In genomic region chr1:7379445-7379971, GRCh38 we compare ENCODE assay signal across 9 cellular contexts.
DNase-seq lines count a peak whose midpoint lies in the region; ATAC-seq and TF ChIP-seq lines count a peak whose summit lies in the region.
"Had no signal": no experiment of that assay in that cellular context is flagged by ENCODE, and none has a peak within 500 bp of the region (broad histone marks: within the 10 kb centered on the region; RNA-seq: fewer than 3 reads in every experiment).

No MANE protein-coding gene starts in this region.

- H3K27ac ChIP-seq in GM23338 (ENCODE audit: low read depth) (peak overlapping the region; percentile 52), rectal smooth muscle tissue (ENCODE audit: low read depth, low read length) (peak overlapping the region; percentile 83)
- no peak overlapping the region for H3K27ac ChIP-seq in effector memory CD4-positive, alpha-beta T cell (ENCODE audit: insufficient read depth, low read length, poor library complexity, severe bottlenecking)
- H3K27ac ChIP-seq: SJSA1 had no signal

- no peaks in the 10 kb centered on the region for H3F3A ChIP-seq in GM23338 (replicated peaks; ENCODE audit: low read depth)

- intact Hi-C loops in activated T-helper 2 cell treated with anti-CD3 and anti-CD28 coated beads, Interferon-gamma antibody, Interleukin-2, Interleukin-4, amounts not matched to agents 10 μg/mL and 5 μg/mL and 100 μg/mL, durations not matched to agents 14 hours and 24 hours and 36 hours (cut with micrococcal nuclease): no loop called here

- ATAC-seq in GM23338 (peak; percentile 85), HG03135 (IDR thresholded peaks at IDR 0.05; ENCODE audit: unreplicated experiment) (no peak), GM19035 (IDR thresholded peaks at IDR 0.05; ENCODE audit: unreplicated experiment) (no peak)

- no peaks in the 10 kb centered on the region for H3K36me3 ChIP-seq in GM23338 (ENCODE audit: insufficient read depth)
- no peaks in the 10 kb centered on the region for H3K36me3 ChIP-seq in NT2/D1 (ENCODE audit: insufficient read depth, insufficient read length, low read length)
- no peaks in the 10 kb centered on the region for H3K36me3 ChIP-seq in rectal smooth muscle tissue (ENCODE audit: control insufficient read depth, insufficient read depth, low read length)
- H3K36me3 ChIP-seq in effector memory CD4-positive, alpha-beta T cell (ENCODE audit: control insufficient read depth, insufficient read depth, low read length): no peaks in the 10 kb centered on the region
- H3K36me3 ChIP-seq: SJSA1 had no signal

- H3K9me3 ChIP-seq in NT2/D1 (ENCODE audit: insufficient read depth, low read length): no peaks in the 10 kb centered on the region
- no peaks in the 10 kb centered on the region for H3K9me3 ChIP-seq in effector memory CD4-positive, alpha-beta T cell (ENCODE audit: control insufficient read depth, low read length)
- H3K9me3 ChIP-seq: SJSA1 had no signal

- H3K4me1 Mint-ChIP-seq in GM23338: peaks cover 35% of the 10 kb centered on the region
- H3K4me1 Mint-ChIP-seq in activated T-helper 2 cell treated with anti-CD3 and anti-CD28 coated beads, Interferon-gamma antibody, Interleukin-2, Interleukin-4, amounts not matched to agents 10 μg/mL and 5 μg/mL and 100 μg/mL, durations not matched to agents 14 hours and 24 hours and 36 hours (ENCODE audit: low read depth): no peaks in the 10 kb centered on the region

- no peaks in the 10 kb centered on the region for H3K36me3 Mint-ChIP-seq in GM23338 (ENCODE audit: low read depth)
- no peaks in the 10 kb centered on the region for H3K36me3 Mint-ChIP-seq in activated T-helper 2 cell treated with anti-CD3 and anti-CD28 coated beads, Interferon-gamma antibody, Interleukin-2, Interleukin-4, amounts not matched to agents 10 μg/mL and 5 μg/mL and 100 μg/mL, durations not matched to agents 14 hours and 24 hours and 36 hours (ENCODE audit: low read depth)

- H3K9ac ChIP-seq in NT2/D1 (ENCODE audit: insufficient read length, low read depth): no peak overlapping the region
- H3K9ac ChIP-seq in rectal smooth muscle tissue (ENCODE audit: low read length): no peak overlapping the region

- H3K27ac Mint-ChIP-seq in GM23338: peak overlapping the region; percentile 92
- no peak overlapping the region for H3K27ac Mint-ChIP-seq in activated T-helper 2 cell treated with anti-CD3 and anti-CD28 coated beads, Interferon-gamma antibody, Interleukin-2, Interleukin-4, amounts not matched to agents 10 μg/mL and 5 μg/mL and 100 μg/mL, durations not matched to agents 14 hours and 24 hours and 36 hours

- peaks cover 3% of the 10 kb centered on the region for H3K27me3 Mint-ChIP-seq in GM23338 (ENCODE audit: insufficient read depth, low read depth, poor library complexity)
- peaks cover 8% of the 10 kb centered on the region for H3K27me3 Mint-ChIP-seq in activated T-helper 2 cell treated with anti-CD3 and anti-CD28 coated beads, Interferon-gamma antibody, Interleukin-2, Interleukin-4, amounts not matched to agents 10 μg/mL and 5 μg/mL and 100 μg/mL, durations not matched to agents 14 hours and 24 hours and 36 hours (ENCODE audit: low read depth)

- H2AFZ ChIP-seq in GM23338: peak overlapping the region; percentile 19

- H3K27me3 ChIP-seq in GM23338 (ENCODE audit: insufficient read depth) (no peaks in the 10 kb centered on the region), NT2/D1 (ENCODE audit: insufficient read depth, insufficient read length) (no peaks in the 10 kb centered on the region), rectal smooth muscle tissue (ENCODE audit: control insufficient read depth, insufficient read depth, low read length) (no peaks in the 10 kb centered on the region)
- no peaks in the 10 kb centered on the region for H3K27me3 ChIP-seq in effector memory CD4-positive, alpha-beta T cell (replicated peaks; ENCODE audit: control insufficient read depth, insufficient read depth, low read length, poor library complexity, severe bottlenecking)
- H3K27me3 ChIP-seq: SJSA1 had no signal

- H3K79me2 ChIP-seq in GM23338 (replicated peaks; ENCODE audit: insufficient read depth): no peaks in the 10 kb centered on the region

- H3K4me3 Mint-ChIP-seq in GM23338: peak overlapping the region; percentile 53
- no peak overlapping the region for H3K4me3 Mint-ChIP-seq in activated T-helper 2 cell treated with anti-CD3 and anti-CD28 coated beads, Interferon-gamma antibody, Interleukin-2, Interleukin-4, amounts not matched to agents 10 μg/mL and 5 μg/mL and 100 μg/mL, durations not matched to agents 14 hours and 24 hours and 36 hours (ENCODE audit: low read depth)

- TF ChIP-seq CTCF in GM23338 (conservative IDR thresholded peaks at IDR 0.05; ENCODE audit: low read depth in 2 of 2): no peak
- no peak for TF ChIP-seq CTCF in fibroblast of pulmonary artery (IDR thresholded peaks at IDR 0.05; ENCODE audit: low read length, missing control alignments)

- 0 out of 2 replicates have a peak overlapping the region, but pooled peaks have one; percentile 6 for H3K4me3 ChIP-seq in GM23338
- no peak overlapping the region for H3K4me3 ChIP-seq in NT2/D1 (ENCODE audit: insufficient read length, low read depth)
- peak overlapping the region; percentile 24 for H3K4me3 ChIP-seq in fibroblast of pulmonary artery (replicated peaks; ENCODE audit: low read depth, low read length)
- peak overlapping the region; percentile 36 for H3K4me3 ChIP-seq in rectal smooth muscle tissue (ENCODE audit: low read length)
- no peak overlapping the region for H3K4me3 ChIP-seq in effector memory CD4-positive, alpha-beta T cell (ENCODE audit: insufficient read depth, low read depth, low read length, poor library complexity, severe bottlenecking)
- H3K4me3 ChIP-seq: SJSA1 had no signal

- no peaks in the 10 kb centered on the region for H3K9me2 ChIP-seq in GM23338 (ENCODE audit: insufficient read depth)

- no peaks in the 10 kb centered on the region; the same call in 2 of the 3 replicates for H3K9me3 Mint-ChIP-seq in GM23338
- no peaks in the 10 kb centered on the region for H3K9me3 Mint-ChIP-seq in activated T-helper 2 cell treated with anti-CD3 and anti-CD28 coated beads, Interferon-gamma antibody, Interleukin-2, Interleukin-4, amounts not matched to agents 10 μg/mL and 5 μg/mL and 100 μg/mL, durations not matched to agents 14 hours and 24 hours and 36 hours

- H3K4me2 ChIP-seq in GM23338: peak overlapping the region; percentile 51

- H4K20me1 ChIP-seq in GM23338 (replicated peaks; ENCODE audit: insufficient read depth): no peaks in the 10 kb centered on the region

- H3K4me1 ChIP-seq in GM23338 (ENCODE audit: insufficient read depth) (peaks cover 19% of the 10 kb centered on the region), NT2/D1 (ENCODE audit: insufficient read depth, insufficient read length) (peaks cover 4% of the 10 kb centered on the region), rectal smooth muscle tissue (ENCODE audit: control insufficient read depth, insufficient read depth, low read length) (peaks cover 13% of the 10 kb centered on the region)
- no peaks in the 10 kb centered on the region for H3K4me1 ChIP-seq in effector memory CD4-positive, alpha-beta T cell (ENCODE audit: control insufficient read depth, insufficient read depth, low read length, poor library complexity, severe bottlenecking)
- H3K4me1 ChIP-seq: SJSA1 had no signal

- DNase-seq in GM23338 (ENCODE audit: low spot score) (peak; percentile 85), NT2/D1 (ENCODE audit: low read depth, low spot score) (peak; percentile 43), fibroblast of pulmonary artery (ENCODE audit: low read depth) (peak; percentile 80)
- DNase-seq in effector memory CD4-positive, alpha-beta T cell: no peak
- no peak for DNase-seq in activated T-helper 2 cell treated with anti-CD3 and anti-CD28 coated beads, Interferon-gamma antibody, Interleukin-2, Interleukin-4, amounts not matched to agents 10 μg/mL and 5 μg/mL and 100 μg/mL, durations not matched to agents 14 hours and 24 hours and 36 hours (ENCODE audit: low spot score)

TF ChIP-seq in GM23338, 12 proteins besides CTCF, POLR2A, EP300 and RAD21 (continues in another document):
- TF ChIP-seq ETS1 (IDR thresholded peaks at IDR 0.05) (no peak), POLR2AphosphoS5 (IDR thresholded peaks at IDR 0.05; ENCODE audit: low read depth) (no peak), ZNF114 (CRISPR knock-in tag; IDR thresholded peaks at IDR 0.05) (no peak), JUNB (IDR thresholded peaks at IDR 0.05; ENCODE audit: unreplicated experiment) (no peak), EZH2phosphoT487 (IDR thresholded peaks at IDR 0.05; ENCODE audit: unreplicated experiment) (no peak), REST (IDR thresholded peaks at IDR 0.05; ENCODE audit: unreplicated experiment) (no peak)

Comparison
In these comparisons a context has a peak if more than half of its experiments do, and no peak if none do; other contexts are left out.
1. DNase-seq: peak in GM23338 (single experiment), NT2/D1 (single experiment) and fibroblast of pulmonary artery (single experiment); none in effector memory CD4-positive, alpha-beta T cell (0 of 3) and activated T-helper 2 cell treated with anti-CD3 and anti-CD28 coated beads, Interferon-gamma antibody, Interleukin-2, Interleukin-4, amounts not matched to agents 10 μg/mL and 5 μg/mL and 100 μg/mL, durations not matched to agents 14 hours and 24 hours and 36 hours (single experiment).
2. H3K4me3 ChIP-seq: peak in GM23338 (single experiment), fibroblast of pulmonary artery (single experiment) and rectal smooth muscle tissue (single experiment); none in NT2/D1 (single experiment) and effector memory CD4-positive, alpha-beta T cell (single experiment).